In the genomic region with DNA sequence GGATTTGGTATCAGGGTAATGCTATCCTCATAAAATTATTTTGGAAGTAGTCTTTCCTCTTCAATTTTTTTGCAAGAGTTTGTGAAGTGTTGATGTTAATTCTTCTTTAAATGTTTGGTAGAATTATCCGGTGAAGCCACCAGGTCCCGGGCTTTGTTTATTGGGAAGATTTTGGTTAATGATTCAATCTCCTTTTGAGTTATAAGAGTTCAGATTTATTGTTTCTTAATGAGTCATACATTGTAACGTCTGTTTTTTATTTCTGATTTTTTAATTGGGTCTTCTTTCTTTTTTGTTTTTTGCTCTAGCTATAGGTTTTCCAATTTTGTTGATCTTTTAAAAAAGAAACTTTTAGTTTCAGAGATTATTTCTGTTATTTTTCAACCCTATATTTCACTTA, we compare ENCODE assay signal across 14 cellular contexts.
"Had no signal": no experiment of that assay in that cellular context is flagged by ENCODE, and none has a peak within 500 bp of the region (broad histone marks: within the 10 kb centered on the region; RNA-seq: fewer than 3 reads in every experiment).

No MANE protein-coding gene starts in this region.

- H3K9me3 ChIP-seq: colonic mucosa, left ventricle myocardium inferior, ovary, stomach, thoracic aorta, vagina had no signal

- H3K4me3 ChIP-seq: colonic mucosa, left ventricle myocardium inferior, ovary, skin epidermis, stomach, thoracic aorta, vagina had no signal

- H3K27me3 ChIP-seq: colonic mucosa, ovary, stomach, vagina had no signal

- FAIRE-seq: keratinocyte, TTC549 had no signal

- H3K27me3 Mint-ChIP-seq: activated B cell treated with CpG ODN at 0.5 μM for 24 hours; activated CD4-positive, alpha-beta T cell treated with anti-CD3 and anti-CD28 coated beads, Interleukin-2, amount 10 ng/mL, durations not matched to agents 24 days and 14 days; activated naive CD4-positive, alpha-beta T cell treated with anti-CD3 and anti-CD28 coated beads, Interleukin-2, amount 10 ng/mL, durations not matched to agents 7 days and 5 days had no signal

- H3K4me3 Mint-ChIP-seq: activated B cell treated with CpG ODN at 0.5 μM for 24 hours; activated CD4-positive, alpha-beta T cell treated with anti-CD3 and anti-CD28 coated beads, Interleukin-2, amount 10 ng/mL, durations not matched to agents 24 days and 14 days; activated naive CD4-positive, alpha-beta T cell treated with anti-CD3 and anti-CD28 coated beads, Interleukin-2, amount 10 ng/mL, durations not matched to agents 7 days and 5 days had no signal

- DNase-seq: activated B cell treated with CpG ODN at 0.5 μM for 24 hours; activated CD4-positive, alpha-beta T cell treated with anti-CD3 and anti-CD28 coated beads, Interleukin-2, amount 10 ng/mL, durations not matched to agents 24 days and 14 days; activated naive CD4-positive, alpha-beta T cell treated with anti-CD3 and anti-CD28 coated beads, Interleukin-2, amount 10 ng/mL, durations not matched to agents 7 days and 5 days; colonic mucosa; left ventricle myocardium inferior; mesendoderm; ovary; stomach had no signal

- H3K27ac ChIP-seq: colonic mucosa, left ventricle myocardium inferior, ovary, stomach, vagina had no signal

- H3K36me3 ChIP-seq: colonic mucosa, left ventricle myocardium inferior, ovary, stomach, thoracic aorta, vagina had no signal

- H3K4me1 Mint-ChIP-seq: activated B cell treated with CpG ODN at 0.5 μM for 24 hours; activated CD4-positive, alpha-beta T cell treated with anti-CD3 and anti-CD28 coated beads, Interleukin-2, amount 10 ng/mL, durations not matched to agents 24 days and 14 days; activated naive CD4-positive, alpha-beta T cell treated with anti-CD3 and anti-CD28 coated beads, Interleukin-2, amount 10 ng/mL, durations not matched to agents 7 days and 5 days had no signal

- H3K36me3 Mint-ChIP-seq: activated naive CD4-positive, alpha-beta T cell treated with anti-CD3 and anti-CD28 coated beads, Interleukin-2, amount 10 ng/mL, durations not matched to agents 7 days and 5 days had no signal

- H3K27ac Mint-ChIP-seq: activated B cell treated with CpG ODN at 0.5 μM for 24 hours; activated CD4-positive, alpha-beta T cell treated with anti-CD3 and anti-CD28 coated beads, Interleukin-2, amount 10 ng/mL, durations not matched to agents 24 days and 14 days; activated naive CD4-positive, alpha-beta T cell treated with anti-CD3 and anti-CD28 coated beads, Interleukin-2, amount 10 ng/mL, durations not matched to agents 7 days and 5 days; activated T-helper 2 cell treated with anti-CD3 and anti-CD28 coated beads, Interferon-gamma antibody, Interleukin-2, Interleukin-4, amounts not matched to agents 10 μg/mL and 5 μg/mL and 100 μg/mL, durations not matched to agents 14 hours and 24 hours and 36 hours had no signal

- H3K9me3 Mint-ChIP-seq: activated CD4-positive, alpha-beta T cell treated with anti-CD3 and anti-CD28 coated beads, Interleukin-2, amount 10 ng/mL, durations not matched to agents 24 days and 14 days had no signal

- H3K4me1 ChIP-seq: colonic mucosa, left ventricle myocardium inferior, stomach, vagina had no signal
